Comparison of ENCODE assay signal across 9 cellular contexts in genomic region chr17:35142467-35142796, GRCh38. TPM values are rescaled to one million over a fixed set of nuclear protein-coding genes. Genes with fewer than 3 reads are reported as not detected.
DNase-seq lines count a peak whose midpoint lies in the region; ATAC-seq and TF ChIP-seq lines count a peak whose summit lies in the region.
"Had no signal": no experiment of that assay in that cellular context is flagged by ENCODE, and none has a peak within 500 bp of the region (broad histone marks: within the 10 kb centered on the region; RNA-seq: fewer than 3 reads in every experiment).

No MANE protein-coding gene starts in this region.

- peaks cover 9% of the 10 kb centered on the region for H3K4me1 Mint-ChIP-seq in activated T-cell treated with anti-CD3 and anti-CD28 coated beads, Interleukin-2, amount 50 U/mL, for 4 hours (ENCODE audit: low read depth)
- H3K4me1 Mint-ChIP-seq in activated T-helper 17 cell treated with anti-CD3 and anti-CD28 coated beads, Interleukin-2, amount 50 U/mL, for 72 hours: no peaks in the 10 kb centered on the region

- H3K36me3 ChIP-seq in kidney epithelial cell (ENCODE audit: control insufficient read depth, insufficient read depth, low read length): peaks cover 1% of the 10 kb centered on the region
- H3K36me3 ChIP-seq in thoracic aorta: peaks cover 10% of the 10 kb centered on the region

- H3K27me3 ChIP-seq in kidney epithelial cell (ENCODE audit: control insufficient read depth, insufficient read depth, low read length) (no peaks in the 10 kb centered on the region), thoracic aorta (replicated peaks; ENCODE audit: insufficient read depth) (no peaks in the 10 kb centered on the region)

- peaks cover 7 to 14% of the 10 kb centered on the region in 2 donors for H3K4me1 ChIP-seq in thoracic aorta (ENCODE audit: control insufficient read depth in 1 of 2, low read depth in 2 of 2)

- H3K4me3 ChIP-seq in kidney epithelial cell (ENCODE audit: low read depth, low read length) (peak overlapping the region; percentile 98), thoracic aorta (peak overlapping the region; percentile 80)

- H3K9me3 ChIP-seq in thoracic aorta: no peaks in the 10 kb centered on the region

- ATAC-seq in activated T-cell treated with anti-CD3 and anti-CD28 coated beads, Interleukin-2, amount 50 U/mL, for 4 hours: peak in 1 of 2 donors; percentile 7
- peak; percentile 10 for ATAC-seq in activated T-helper 17 cell treated with anti-CD3 and anti-CD28 coated beads, Interleukin-2, amount 50 U/mL, for 72 hours (replicated peaks)
- ATAC-seq in thoracic aorta (ENCODE audit: insufficient number of reproducible peaks, low FRiP score, low read depth): no peak
- no peak for ATAC-seq in HG03442 (IDR thresholded peaks at IDR 0.05; ENCODE audit: unreplicated experiment)

- no peak for TF ChIP-seq CTCF in kidney epithelial cell (IDR thresholded peaks at IDR 0.05; ENCODE audit: insufficient read depth, low read length, poor library complexity, severe bottlenecking)
- no peak for TF ChIP-seq CTCF in thoracic aorta (IDR thresholded peaks at IDR 0.05)

- peaks cover 2% of the 10 kb centered on the region for H3K36me3 Mint-ChIP-seq in activated T-cell treated with anti-CD3 and anti-CD28 coated beads, Interleukin-2, amount 50 U/mL, for 4 hours (ENCODE audit: insufficient read depth)
- peaks cover 31% of the 10 kb centered on the region for H3K36me3 Mint-ChIP-seq in activated T-helper 17 cell treated with anti-CD3 and anti-CD28 coated beads, Interleukin-2, amount 50 U/mL, for 72 hours (ENCODE audit: low read depth)

- H3K27ac Mint-ChIP-seq in activated T-helper 17 cell treated with anti-CD3 and anti-CD28 coated beads, Interleukin-2, amount 50 U/mL, for 72 hours: peak overlapping the region; percentile 41

- H3K27me3 Mint-ChIP-seq in activated T-cell treated with anti-CD3 and anti-CD28 coated beads, Interleukin-2, amount 50 U/mL, for 4 hours (ENCODE audit: low read depth): no peaks in the 10 kb centered on the region
- H3K27me3 Mint-ChIP-seq in activated T-helper 17 cell treated with anti-CD3 and anti-CD28 coated beads, Interleukin-2, amount 50 U/mL, for 72 hours: no peaks in the 10 kb centered on the region

- no peaks in the 10 kb centered on the region for H3K9me3 Mint-ChIP-seq in activated T-cell treated with anti-CD3 and anti-CD28 coated beads, Interleukin-2, amount 50 U/mL, for 4 hours
- H3K9me3 Mint-ChIP-seq in activated T-helper 17 cell treated with anti-CD3 and anti-CD28 coated beads, Interleukin-2, amount 50 U/mL, for 72 hours: no peaks in the 10 kb centered on the region

- DNase-seq in activated T-cell treated with anti-CD3 and anti-CD28 coated beads, Interleukin-2, amount 50 U/mL, for 4 hours: no peak
- no peak for DNase-seq in activated T-cell treated with anti-CD3 and anti-CD28 coated beads, Interleukin-2, amount 50 U/mL, for 48 hours
- no peak for DNase-seq in kidney epithelial cell (ENCODE audit: low read depth)
- DNase-seq in thoracic aorta (ENCODE audit: low spot score): no peak
- DNase-seq in stimulated activated naive CD4-positive, alpha-beta T cell (lab: John Stamatoyannopoulos, UW): no peak
- no peak for DNase-seq in central memory CD4-positive, alpha-beta T cell

- peak overlapping the region; percentile 88 for H3K4me3 Mint-ChIP-seq in activated T-cell treated with anti-CD3 and anti-CD28 coated beads, Interleukin-2, amount 50 U/mL, for 4 hours
- peak overlapping the region; percentile 80 for H3K4me3 Mint-ChIP-seq in activated T-helper 17 cell treated with anti-CD3 and anti-CD28 coated beads, Interleukin-2, amount 50 U/mL, for 72 hours

- no peak overlapping the region for H3K27ac ChIP-seq in thoracic aorta

RNA-seq across cellular contexts. Expression of gene NLE1, which starts 0.3 kb away (rescaled TPM):
- total RNA-seq in activated T-cell treated with anti-CD3 and anti-CD28 coated beads, Interleukin-2, amount 50 U/mL, for 4 hours: 10 to 100 TPM; 72.8 to 85.7 (median 85.3) TPM
- total RNA-seq in activated T-helper 17 cell treated with anti-CD3 and anti-CD28 coated beads, Interleukin-2, amount 50 U/mL, for 72 hours: 10 to 100 TPM; 15.8 to 38.9 TPM
- total RNA-seq in kidney epithelial cell (19.3 and 29.7 TPM in 2 replicates), thoracic aorta (10 to 100 TPM in 1 of 2 donors, 1 to 10 TPM in 1; 8.1 to 10.7 TPM)

RNA-seq across cellular contexts. Expression of gene UNC45B, which starts 5.2 kb away (rescaled TPM):
- total RNA-seq in activated T-cell treated with anti-CD3 and anti-CD28 coated beads, Interleukin-2, amount 50 U/mL, for 4 hours: not detected
- not detected for total RNA-seq in activated T-helper 17 cell treated with anti-CD3 and anti-CD28 coated beads, Interleukin-2, amount 50 U/mL, for 72 hours
- not detected in 2 replicates for total RNA-seq in kidney epithelial cell
- not detected for total RNA-seq in thoracic aorta
- total RNA-seq: pulmonary artery endothelial cell had no signal

RNA-seq across cellular contexts. Expression of gene FNDC8, which starts 21.0 kb away (rescaled TPM):
- not detected for total RNA-seq in activated T-cell treated with anti-CD3 and anti-CD28 coated beads, Interleukin-2, amount 50 U/mL, for 4 hours
- not detected for total RNA-seq in activated T-helper 17 cell treated with anti-CD3 and anti-CD28 coated beads, Interleukin-2, amount 50 U/mL, for 72 hours
- total RNA-seq in kidney epithelial cell (not detected in 2 replicates), thoracic aorta (not detected)
- total RNA-seq: pulmonary artery endothelial cell had no signal

RNA-seq across cellular contexts. Expression of gene RAD51D, which starts 22.8 kb away (rescaled TPM):
- 10 to 100 TPM; 20.6 to 24.5 (median 23.4) TPM for total RNA-seq in activated T-cell treated with anti-CD3 and anti-CD28 coated beads, Interleukin-2, amount 50 U/mL, for 4 hours
- total RNA-seq in activated T-helper 17 cell treated with anti-CD3 and anti-CD28 coated beads, Interleukin-2, amount 50 U/mL, for 72 hours: 10 to 100 TPM; 23.9 to 36.6 TPM
- total RNA-seq in kidney epithelial cell: 13.7 and 18.4 TPM in 2 replicates
- 10 to 100 TPM in 1 of 2 donors, 1 to 10 TPM in 1; 6.5 to 25.1 TPM for total RNA-seq in thoracic aorta

RNA-seq across cellular contexts. Expression of gene SLC35G3, which starts 51.8 kb away (rescaled TPM):
- total RNA-seq in activated T-cell treated with anti-CD3 and anti-CD28 coated beads, Interleukin-2, amount 50 U/mL, for 4 hours: not detected
- not detected for total RNA-seq in activated T-helper 17 cell treated with anti-CD3 and anti-CD28 coated beads, Interleukin-2, amount 50 U/mL, for 72 hours
- total RNA-seq in kidney epithelial cell: not detected in 2 replicates
- not detected for total RNA-seq in thoracic aorta
- total RNA-seq: pulmonary artery endothelial cell had no signal
